ENCODE assay signal across 9 cellular contexts in genomic region chr10:95905897-95906580, GRCh38. TPM values are rescaled to one million over a fixed set of nuclear protein-coding genes. Genes with fewer than 3 reads are reported as not detected.
DNase-seq lines count a peak whose midpoint lies in the region; ATAC-seq and TF ChIP-seq lines count a peak whose summit lies in the region.
"Not testable (repeated sequence)": the region's sequence is repeated elsewhere in the genome, so short reads cannot be mapped to it uniquely, and the experiment has no call there.
"Had no signal": no experiment of that assay in that cellular context is flagged by ENCODE, and none has a peak within 500 bp of the region (broad histone marks: within the 10 kb centered on the region; RNA-seq: fewer than 3 reads in every experiment).

No MANE protein-coding gene starts in this region.

- not testable (repeated sequence) for TF ChIP-seq CTCF in Caco-2 (IDR thresholded peaks at IDR 0.05; ENCODE audit: insufficient read depth in 1 of 2, low read depth in 1 of 2, low read length in 1 of 2, severe bottlenecking in 1 of 2, unreplicated experiment in 1 of 2); activated CD8-positive, alpha-beta T cell treated with anti-CD3 and anti-CD28 coated beads for 36 hours (IDR thresholded peaks at IDR 0.05); brain (conservative IDR thresholded peaks at IDR 0.05); neural progenitor cell (IDR thresholded peaks at IDR 0.05)

- H3K9me3 Mint-ChIP-seq in Caco-2 (ENCODE audit: unreplicated experiment); IgD-negative memory B cell; activated CD8-positive, alpha-beta T cell treated with anti-CD3 and anti-CD28 coated beads for 36 hours; activated naive CD4-positive, alpha-beta T cell treated with anti-CD3 and anti-CD28 coated beads for 36 hours; brain; naive B cell; neural progenitor cell: not testable (repeated sequence)

- not testable (repeated sequence) for ATAC-seq in activated CD8-positive, alpha-beta T cell treated with anti-CD3 and anti-CD28 coated beads for 36 hours; naive B cell (ENCODE audit: low read depth in 2 of 2)

- H4K20me1 ChIP-seq in neural progenitor cell (ENCODE audit: low read depth) = not testable (repeated sequence)

- not testable (repeated sequence) for H3K4me1 Mint-ChIP-seq in Caco-2 (ENCODE audit: low read depth, unreplicated experiment); neural progenitor cell
- peaks cover 5 to 11% (median 9%) of the 10 kb centered on the region in 3 donors for H3K4me1 Mint-ChIP-seq in IgD-negative memory B cell
- H3K4me1 Mint-ChIP-seq in activated CD8-positive, alpha-beta T cell treated with anti-CD3 and anti-CD28 coated beads for 36 hours (ENCODE audit: low read depth) = peaks cover 14% of the 10 kb centered on the region
- peaks cover 14% of the 10 kb centered on the region for H3K4me1 Mint-ChIP-seq in activated naive CD4-positive, alpha-beta T cell treated with anti-CD3 and anti-CD28 coated beads for 36 hours (ENCODE audit: low read depth)
- H3K4me1 Mint-ChIP-seq in brain = peaks cover 18% of the 10 kb centered on the region
- peaks cover 15 to 20% (median 15%) of the 10 kb centered on the region in 3 donors for H3K4me1 Mint-ChIP-seq in naive B cell

- intact Hi-C loops in Caco-2 (cut with micrococcal nuclease; ENCODE audit: unreplicated experiment) = loop anchor here (5.0 kb wide), 1 partner anchor 214 kb away; the partner anchor contains the start of gene TCTN3
- intact Hi-C loops in activated CD8-positive, alpha-beta T cell treated with anti-CD3 and anti-CD28 coated beads for 36 hours (cut with micrococcal nuclease) = not testable (repeated sequence)
- intact Hi-C loops in activated naive CD4-positive, alpha-beta T cell treated with anti-CD3 and anti-CD28 coated beads for 36 hours (cut with micrococcal nuclease) = loop anchor here (2.0 to 10.0 kb wide), 5 partner anchors 41 to 679 kb away; partner anchors contain the start of gene TM9SF3

- not testable (repeated sequence) for H3K36me3 Mint-ChIP-seq in Caco-2 (ENCODE audit: insufficient read depth, unreplicated experiment); IgD-negative memory B cell; activated naive CD4-positive, alpha-beta T cell treated with anti-CD3 and anti-CD28 coated beads for 36 hours (ENCODE audit: low read depth); brain; naive B cell; neural progenitor cell
- peaks cover 16% of the 10 kb centered on the region for H3K36me3 Mint-ChIP-seq in activated CD8-positive, alpha-beta T cell treated with anti-CD3 and anti-CD28 coated beads for 36 hours (ENCODE audit: low read depth)

- H3K27ac ChIP-seq in neural progenitor cell = not testable (repeated sequence)

- not testable (repeated sequence) for H3K27me3 Mint-ChIP-seq in Caco-2 (ENCODE audit: insufficient read depth, unreplicated experiment); IgD-negative memory B cell; activated CD8-positive, alpha-beta T cell treated with anti-CD3 and anti-CD28 coated beads for 36 hours; activated naive CD4-positive, alpha-beta T cell treated with anti-CD3 and anti-CD28 coated beads for 36 hours (ENCODE audit: low read depth); naive B cell; neural progenitor cell (ENCODE audit: insufficient read depth, low read depth)
- H3K27me3 Mint-ChIP-seq in brain = peaks cover 11% of the 10 kb centered on the region

- not testable (repeated sequence) for H3F3A ChIP-seq in neural progenitor cell (ENCODE audit: low read depth)

- H2AFZ ChIP-seq in neural progenitor cell (replicated peaks) = not testable (repeated sequence)

- H3K9ac ChIP-seq in neural progenitor cell = not testable (repeated sequence)

- POLR2A ChIA-PET in Caco-2 (lab: Charles Lee) = not testable (repeated sequence)
- POLR2A ChIA-PET in activated CD8-positive, alpha-beta T cell treated with anti-CD3 and anti-CD28 coated beads for 36 hours (lab: Charles Lee) = interaction anchor here (1.2 to 1.4 kb wide), 2 partner anchors 7 to 213 kb away, joined by 3 to 4 read pairs; partner anchors contain the start of gene TCTN3

- CTCF ChIA-PET in Caco-2 (lab: Charles Lee) = interaction anchor here (0.8 to 2.1 kb wide), 2 partner anchors 41 to 212 kb away, joined by 3 to 31 read pairs; partner anchors contain the start of gene TCTN3
- CTCF ChIA-PET in activated CD8-positive, alpha-beta T cell treated with anti-CD3 and anti-CD28 coated beads for 36 hours (lab: Charles Lee) = interaction anchor here (1.2 to 2.5 kb wide), 2 partner anchors 107 to 212 kb away, joined by 3 to 16 read pairs; partner anchors contain the start of gene TCTN3
- CTCF ChIA-PET in activated naive CD4-positive, alpha-beta T cell treated with anti-CD3 and anti-CD28 coated beads for 36 hours (lab: Charles Lee) = interaction anchor here (0.6 to 1.7 kb wide), 2 partner anchors 63 to 361 kb away, joined by 3 to 4 read pairs; no protein-coding TSS in a partner anchor

- H3K9me3 ChIP-seq in Caco-2; neural progenitor cell (ENCODE audit: low read depth): not testable (repeated sequence)

- H3K79me2 ChIP-seq in neural progenitor cell (ENCODE audit: low read depth) = not testable (repeated sequence)

- BruUV-seq in Caco-2 (replicated peaks; lab: Mats Ljungman, UMichigan) = not testable (repeated sequence)

- DNase-seq in Caco-2; activated CD8-positive, alpha-beta T cell treated with anti-CD3 and anti-CD28 coated beads for 36 hours; activated naive CD4-positive, alpha-beta T cell treated with anti-CD3 and anti-CD28 coated beads for 36 hours; naive B cell; neural progenitor cell (ENCODE audit: low spot score): not testable (repeated sequence)

- H3K27ac Mint-ChIP-seq in Caco-2 (ENCODE audit: unreplicated experiment); activated CD8-positive, alpha-beta T cell treated with anti-CD3 and anti-CD28 coated beads for 36 hours; activated naive CD4-positive, alpha-beta T cell treated with anti-CD3 and anti-CD28 coated beads for 36 hours; neural progenitor cell: not testable (repeated sequence)
- H3K27ac Mint-ChIP-seq in IgD-negative memory B cell (peak overlapping the region in 2 of 3 donors; percentile 5 to 20), brain (peak overlapping the region in 2 of 5 experiments; percentile 30 to 88), naive B cell (peak overlapping the region in 3 of 6 donors; percentile 7 to 30 (median 28))

- not testable (repeated sequence) for H3K4me2 ChIP-seq in neural progenitor cell

- peak overlapping the region; percentile 91 for H3K4me3 Mint-ChIP-seq in Caco-2 (ENCODE audit: unreplicated experiment)
- H3K4me3 Mint-ChIP-seq in IgD-negative memory B cell = peak overlapping the region; percentile 19 to 96 (median 58)
- H3K4me3 Mint-ChIP-seq in activated CD8-positive, alpha-beta T cell treated with anti-CD3 and anti-CD28 coated beads for 36 hours = peak overlapping the region; percentile 87
- H3K4me3 Mint-ChIP-seq in activated naive CD4-positive, alpha-beta T cell treated with anti-CD3 and anti-CD28 coated beads for 36 hours = peak overlapping the region; percentile 33
- peak overlapping the region; percentile 64 to 97 (median 82) for H3K4me3 Mint-ChIP-seq in brain
- H3K4me3 Mint-ChIP-seq in naive B cell = peak overlapping the region in 5 of 8 donors; percentile 16 to 94 (median 87)
- peak overlapping the region; percentile 21 for H3K4me3 Mint-ChIP-seq in neural progenitor cell

- H3K36me3 ChIP-seq in Caco-2 (ENCODE audit: control insufficient read depth, insufficient read depth, low read length); neural progenitor cell: not testable (repeated sequence)

- not testable (repeated sequence) for H3K4me3 ChIP-seq in Caco-2 (ENCODE audit: low read depth, low read length); neural progenitor cell

- H3K4me1 ChIP-seq in Caco-2, neural progenitor cell: not testable (repeated sequence)

- H3K27me3 ChIP-seq in Caco-2 (replicated peaks; ENCODE audit: control insufficient read depth, insufficient read depth, low read length); neural progenitor cell: not testable (repeated sequence)

RNA-seq across cellular contexts. Expression of gene CC2D2B, which starts 1.7 kb away (rescaled TPM):
- total RNA-seq in Caco-2 (2022) (0.39 and 0.77 TPM in 2 replicates), neural progenitor cell (ENCODE audit: low replicate concordance) (0.22 and 0.37 TPM in 2 replicates)
- polyA plus RNA-seq in IgD-negative memory B cell (0.28 TPM), brain (ENCODE audit: insufficient read depth, low read depth, low replicate concordance) (not detected), naive B cell (ENCODE audit: low read depth in 6 of 6) (under 1 TPM in 3 of 6 donors, not detected in 3; 0.20 to 0.37 (median 0.22) TPM)
- total RNA-seq in activated CD8-positive, alpha-beta T cell treated with anti-CD3 and anti-CD28 coated beads for 36 hours = under 1 TPM in 1 of 2 experiments, not detected in 1; 0.31 TPM
- not detected for total RNA-seq in activated naive CD4-positive, alpha-beta T cell treated with anti-CD3 and anti-CD28 coated beads for 36 hours
- total RNA-seq: IMR-90, RPMI7951 had no signal
- polyA plus RNA-seq: IMR-90 had no signal

Comparison
In these comparisons a context has a peak if more than half of its experiments do, and no peak if none do; other contexts are left out.
1. H3K4me3 Mint-ChIP-seq: peak in every context shown above with its lines; median percentile 91 in Caco-2; 87 in activated CD8-positive, alpha-beta T cell treated with anti-CD3 and anti-CD28 coated beads for 36 hours; 87 in naive B cell; 82 in brain; 58 in IgD-negative memory B cell; 33 in activated naive CD4-positive, alpha-beta T cell treated with anti-CD3 and anti-CD28 coated beads for 36 hours; 21 in neural progenitor cell.